Comparison of ENCODE assay signal across 10 cellular contexts in genomic region chr15:83069211-83069642, GRCh38. TPM values are rescaled to one million over a fixed set of nuclear protein-coding genes. Genes with fewer than 3 reads are reported as not detected.
A peak's percentile ranks its signal among the peaks of the same experiment; 100 is the strongest.
DNase-seq lines count a peak whose midpoint lies in the region; ATAC-seq and TF ChIP-seq lines count a peak whose summit lies in the region.
"Not testable (repeated sequence)": the region's sequence is repeated elsewhere in the genome, so short reads cannot be mapped to it uniquely, and the experiment has no call there.
"Had no signal": no experiment of that assay in that cellular context is flagged by ENCODE, and none has a peak within 500 bp of the region (broad histone marks: within the 10 kb centered on the region; RNA-seq: fewer than 3 reads in every experiment).

No MANE protein-coding gene starts in this region.

- in situ Hi-C loops in ACHN (cut with HindIII; ENCODE audit: low pct_ligation_motif_present, low pct_unique_long_range_greater_than_20kb, low sequenced_read_pairs), result not testable (repeated sequence)

- H3K27ac ChIP-seq in GM23338 (ENCODE audit: low read depth), result not testable (repeated sequence)

- H3K27ac Mint-ChIP-seq in GM23338; T-cell; activated CD4-positive, alpha-beta memory T cell treated with anti-CD3 and anti-CD28 coated beads, Interleukin-2, amount 10 ng/mL, durations not matched to agents 7 days and 5 days: not testable (repeated sequence)
- H3K27ac Mint-ChIP-seq in activated naive CD4-positive, alpha-beta T cell treated with anti-CD3 and anti-CD28 coated beads, Interleukin-2, amount 50 U/mL, for 72 hours, result peak overlapping the region in 1 of 2 donors; percentile 44

- not testable (repeated sequence) for H4K20me1 ChIP-seq in GM23338 (replicated peaks; ENCODE audit: insufficient read depth)

- peaks cover 17% of the 10 kb centered on the region for H3K4me1 Mint-ChIP-seq in GM23338
- H3K4me1 Mint-ChIP-seq in T-cell, result peaks cover 7 to 14% (median 8%) of the 10 kb centered on the region in 3 donors
- peaks cover 20% of the 10 kb centered on the region for H3K4me1 Mint-ChIP-seq in activated CD4-positive, alpha-beta memory T cell treated with anti-CD3 and anti-CD28 coated beads, Interleukin-2, amount 10 ng/mL, durations not matched to agents 7 days and 5 days

- not testable (repeated sequence) for H3K9me2 ChIP-seq in GM23338 (ENCODE audit: insufficient read depth)

- not testable (repeated sequence) for H3K36me3 ChIP-seq in GM23338 (ENCODE audit: insufficient read depth)

- H3F3A ChIP-seq in GM23338 (replicated peaks; ENCODE audit: low read depth), result not testable (repeated sequence)

- CTCF ChIA-PET in T-cell (lab: Charles Lee), result interaction anchor here in 1 of 2 donors (0.8 kb wide), 1 partner anchor 1675 kb away, joined by 3 read pairs; no protein-coding TSS in a partner anchor
- CTCF ChIA-PET in activated CD4-positive, alpha-beta memory T cell treated with anti-CD3 and anti-CD28 coated beads, Interleukin-2, amount 10 ng/mL, durations not matched to agents 7 days and 5 days (lab: Charles Lee), result interaction anchor here (0.7 to 3.3 kb wide), 2 partner anchors 58 to 83 kb away, joined by 4 to 19 read pairs; partner anchors contain the start of gene C15orf40

- H3K79me2 ChIP-seq in GM23338 (replicated peaks; ENCODE audit: insufficient read depth), result peaks cover 23% of the 10 kb centered on the region

- H3K4me2 ChIP-seq in GM23338, result not testable (repeated sequence)

- not testable (repeated sequence) for H3K27me3 Mint-ChIP-seq in GM23338 (ENCODE audit: insufficient read depth, low read depth, poor library complexity); T-cell; activated CD4-positive, alpha-beta memory T cell treated with anti-CD3 and anti-CD28 coated beads, Interleukin-2, amount 10 ng/mL, durations not matched to agents 7 days and 5 days

- not testable (repeated sequence) for TF ChIP-seq CTCF in GM23338 (conservative IDR thresholded peaks at IDR 0.05; ENCODE audit: low read depth in 2 of 2); fibroblast of mammary gland (conservative IDR thresholded peaks at IDR 0.05; ENCODE audit: control insufficient read depth, insufficient read depth, low read depth, low read length)

- ATAC-seq in GM23338, result not testable (repeated sequence)
- peak in 2 of 4 experiments; percentile 4 to 23 for ATAC-seq in T-cell (replicated peaks in 1 of 4)
- ATAC-seq in activated naive CD4-positive, alpha-beta T cell treated with anti-CD3 and anti-CD28 coated beads, Interleukin-2, amount 50 U/mL, for 72 hours, result peak; percentile 1 to 11

- H3K36me3 Mint-ChIP-seq in GM23338 (ENCODE audit: low read depth), result peaks cover 13% of the 10 kb centered on the region
- not testable (repeated sequence) for H3K36me3 Mint-ChIP-seq in T-cell
- peaks cover 26% of the 10 kb centered on the region for H3K36me3 Mint-ChIP-seq in activated CD4-positive, alpha-beta memory T cell treated with anti-CD3 and anti-CD28 coated beads, Interleukin-2, amount 10 ng/mL, durations not matched to agents 7 days and 5 days (ENCODE audit: low read depth)
- H3K36me3 Mint-ChIP-seq in activated naive CD4-positive, alpha-beta T cell treated with anti-CD3 and anti-CD28 coated beads, Interleukin-2, amount 50 U/mL, for 72 hours, result peaks cover 32 to 37% of the 10 kb centered on the region in 2 donors

- peak overlapping the region; percentile 59; the same call in 1 of the 2 replicates for H2AFZ ChIP-seq in GM23338

- peak; percentile 16 for DNase-seq in ACHN
- DNase-seq in GM23338 (ENCODE audit: low spot score), result peak; percentile 53
- DNase-seq in NAMALWA (ENCODE audit: low spot score), result peak; percentile 96
- DNase-seq in T-cell, result peak in 33 of 34 experiments; percentile 10 to 61 (median 33)
- DNase-seq in activated CD4-positive, alpha-beta memory T cell treated with anti-CD3 and anti-CD28 coated beads, Interleukin-2, amount 10 ng/mL, durations not matched to agents 7 days and 5 days, result peak; percentile 31
- not testable (repeated sequence) for DNase-seq in activated naive CD4-positive, alpha-beta T cell treated with anti-CD3 and anti-CD28 coated beads, Interleukin-2, amount 50 U/mL, for 72 hours (ENCODE audit: low spot score in 2 of 2)
- DNase-seq in fibroblast of mammary gland (ENCODE audit: low read depth), result peak; percentile 45
- peak; percentile 27 for DNase-seq in stimulated activated CD4-positive, alpha-beta T cell treated with anti-CD3 and anti-CD28 coated beads, Interleukin-15, amount 100 ng/mL, for 24 hours

- H3K4me3 ChIP-seq in GM23338; fibroblast of mammary gland (ENCODE audit: control insufficient read depth, low read depth, low read length): not testable (repeated sequence)

- POLR2A ChIA-PET in T-cell (lab: Charles Lee), result interaction anchor here in 1 of 2 donors (0.6 kb wide), 1 partner anchor 15 kb away, joined by 5 read pairs; no protein-coding TSS in a partner anchor
- POLR2A ChIA-PET in activated CD4-positive, alpha-beta memory T cell treated with anti-CD3 and anti-CD28 coated beads, Interleukin-2, amount 10 ng/mL, durations not matched to agents 7 days and 5 days (lab: Charles Lee), result interaction anchor here (0.7 to 1.3 kb wide), 2 partner anchors 58 to 360 kb away, joined by 3 to 5 read pairs; partner anchors contain the start of gene C15orf40

- not testable (repeated sequence) for H3K27me3 ChIP-seq in GM23338 (ENCODE audit: insufficient read depth)

- H3K9me3 Mint-ChIP-seq in GM23338, result peaks cover 27% of the 10 kb centered on the region
- H3K9me3 Mint-ChIP-seq in T-cell, result not testable (repeated sequence)
- peaks cover 13% of the 10 kb centered on the region for H3K9me3 Mint-ChIP-seq in activated CD4-positive, alpha-beta memory T cell treated with anti-CD3 and anti-CD28 coated beads, Interleukin-2, amount 10 ng/mL, durations not matched to agents 7 days and 5 days
- peaks cover 6 to 13% of the 10 kb centered on the region in 2 donors for H3K9me3 Mint-ChIP-seq in activated naive CD4-positive, alpha-beta T cell treated with anti-CD3 and anti-CD28 coated beads, Interleukin-2, amount 50 U/mL, for 72 hours

- H3K4me3 Mint-ChIP-seq in GM23338; activated CD4-positive, alpha-beta memory T cell treated with anti-CD3 and anti-CD28 coated beads, Interleukin-2, amount 10 ng/mL, durations not matched to agents 7 days and 5 days: not testable (repeated sequence)
- peak overlapping the region in 1 of 3 donors; percentile 32 for H3K4me3 Mint-ChIP-seq in T-cell

- peaks cover 17% of the 10 kb centered on the region for H3K4me1 ChIP-seq in GM23338 (ENCODE audit: insufficient read depth)

RNA-seq across cellular contexts. Expression of gene BTBD1, which starts 2.2 kb away (rescaled TPM):
- 66.1 and 70.3 TPM in 2 replicates for total RNA-seq in GM23338 (2014; rRNA removed; shearing (Covaris generic))
- 11.5 and 12.6 TPM in 2 replicates for polyA plus RNA-seq in GM23338 (2016; fragmentation: Nextera tagmentation; extraction: Ambion mirVana)
- 10 to 100 TPM; 34.8 to 38.4 (median 36.2) TPM for total RNA-seq in T-cell
- total RNA-seq in activated CD4-positive, alpha-beta memory T cell treated with anti-CD3 and anti-CD28 coated beads, Interleukin-2, amount 10 ng/mL, durations not matched to agents 7 days and 5 days, result 10 to 100 TPM; 55.0 to 58.6 TPM
- total RNA-seq in activated naive CD4-positive, alpha-beta T cell treated with anti-CD3 and anti-CD28 coated beads, Interleukin-2, amount 50 U/mL, for 72 hours, result 10 to 100 TPM; 47.7 to 64.7 TPM

RNA-seq across cellular contexts. Expression of gene TM6SF1, which starts 38.2 kb away (rescaled TPM):
- total RNA-seq in GM23338 (2014; rRNA removed; shearing (Covaris generic)), result 0.80 and 1.8 TPM in 2 replicates
- 1.5 TPM in 1 of 2 replicates, not detected in the other for polyA plus RNA-seq in GM23338 (2016; fragmentation: Nextera tagmentation; extraction: Ambion mirVana)
- total RNA-seq in T-cell, result 1 to 10 TPM in 2 of 5 donors, under 1 TPM in 2, not detected in 1; 0.33 to 2.1 (median 0.84) TPM
- total RNA-seq in activated CD4-positive, alpha-beta memory T cell treated with anti-CD3 and anti-CD28 coated beads, Interleukin-2, amount 10 ng/mL, durations not matched to agents 7 days and 5 days, result 10 to 100 TPM; 20.4 to 22.0 TPM
- total RNA-seq in activated naive CD4-positive, alpha-beta T cell treated with anti-CD3 and anti-CD28 coated beads, Interleukin-2, amount 50 U/mL, for 72 hours, result 1 to 10 TPM in 1 of 2 donors, under 1 TPM in 1; 0.84 to 2.6 TPM
- total RNA-seq: foreskin keratinocyte, MCF 10A had no signal

RNA-seq across cellular contexts. Expression of gene C15orf40, which starts 57.8 kb away (rescaled TPM):
- 4.0 and 7.3 TPM in 2 replicates for total RNA-seq in GM23338 (2014; rRNA removed; shearing (Covaris generic))
- polyA plus RNA-seq in GM23338 (2016; fragmentation: Nextera tagmentation; extraction: Ambion mirVana), result 22.1 and 26.3 TPM in 2 replicates
- total RNA-seq in T-cell, result 10 to 100 TPM; 13.8 to 40.5 (median 37.7) TPM
- total RNA-seq in activated CD4-positive, alpha-beta memory T cell treated with anti-CD3 and anti-CD28 coated beads, Interleukin-2, amount 10 ng/mL, durations not matched to agents 7 days and 5 days, result 10 to 100 TPM; 23.8 to 25.5 TPM
- 10 to 100 TPM; 18.1 to 26.3 TPM for total RNA-seq in activated naive CD4-positive, alpha-beta T cell treated with anti-CD3 and anti-CD28 coated beads, Interleukin-2, amount 50 U/mL, for 72 hours
